Comparison of ENCODE assay signal across 8 cellular contexts in the genomic region with DNA sequence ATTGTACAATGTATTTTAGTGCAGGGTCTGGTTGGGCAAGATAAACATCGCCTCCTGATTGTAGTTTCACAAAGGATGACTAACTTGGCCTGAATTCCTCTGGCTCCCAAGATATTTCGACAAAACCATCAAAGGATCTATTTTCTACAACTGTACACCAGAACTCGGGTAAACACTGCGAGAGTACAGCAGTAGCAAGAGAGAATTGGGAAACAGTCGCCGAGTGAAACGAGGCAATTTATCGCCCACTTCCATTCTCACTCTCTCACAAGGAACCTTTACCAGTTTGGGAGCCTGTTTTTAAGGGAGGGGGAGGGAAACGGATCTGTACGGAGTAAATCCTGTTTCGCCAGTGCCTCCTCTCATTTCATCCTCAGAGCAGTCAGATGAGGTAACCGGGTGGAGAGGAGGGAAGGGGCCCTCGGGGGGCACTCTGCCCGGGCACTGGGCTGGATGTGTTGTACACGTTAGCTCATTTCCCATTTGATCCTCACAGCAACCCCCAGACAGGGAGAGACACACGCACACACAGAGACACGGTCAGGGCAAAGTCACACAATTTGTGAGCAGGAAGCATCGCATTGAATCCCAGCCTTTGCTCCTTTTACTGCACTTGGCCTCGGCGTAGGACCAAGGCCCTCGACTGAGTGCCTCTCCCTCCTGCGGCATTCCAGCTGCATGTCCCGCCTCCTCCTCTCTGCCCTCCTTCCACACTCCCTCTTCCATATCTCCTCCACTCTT.
DNase-seq lines count a peak whose midpoint lies in the region; ATAC-seq and TF ChIP-seq lines count a peak whose summit lies in the region.

No MANE protein-coding gene starts in this region.

- no peaks in the 10 kb centered on the region for H3K36me3 ChIP-seq in mucosa of descending colon (ENCODE audit: low read depth)

- peak; percentile 75 for DNase-seq in AG20443 (ENCODE audit: low spot score)
- peak; percentile 41 for DNase-seq in NOMO-1 treated with DMSO at 0.1 percent for 48 hours (lab: John Stamatoyannopoulos, UW; ENCODE audit: unreplicated experiment)
- peak; percentile 70 for DNase-seq in dermis blood vessel endothelial cell
- DNase-seq in mucosa of descending colon = peak; percentile 80 to 83 (median 82)
- DNase-seq in activated T-cell treated with anti-CD3 and anti-CD28 coated beads, Interleukin-2, amount 50 U/mL, for 1 hour = no peak
- DNase-seq in HT-29 (ENCODE audit: low spot score) = no peak
- no peak for DNase-seq in DMS 273 (lab: John Stamatoyannopoulos, UW; ENCODE audit: unreplicated experiment)

- ATAC-seq in mucosa of descending colon (peak; percentile 94), GM19455 (IDR thresholded peaks at IDR 0.05; ENCODE audit: unreplicated experiment) (no peak)

- H3K4me3 ChIP-seq in mucosa of descending colon = no peak overlapping the region

- TF ChIP-seq CTCF in mucosa of descending colon (IDR thresholded peaks at IDR 0.05) = no peak

- H3K4me1 ChIP-seq in mucosa of descending colon (ENCODE audit: low read depth) = peaks cover 25% of the 10 kb centered on the region

- intact Hi-C loops in mucosa of descending colon (cut with DNase I, micrococcal nuclease) = loop anchor here in 1 of 2 donors (10.0 kb wide), 1 partner anchor 107 kb away; no protein-coding TSS in a partner anchor

- H3K9me3 ChIP-seq in mucosa of descending colon = no peaks in the 10 kb centered on the region

Comparison
In these comparisons a context has a peak if more than half of its experiments do, and no peak if none do; other contexts are left out.
1. DNase-seq: peak in AG20443 (single experiment), NOMO-1 treated with DMSO at 0.1 percent for 48 hours (single experiment), dermis blood vessel endothelial cell (single experiment) and mucosa of descending colon (3 of 3); none in activated T-cell treated with anti-CD3 and anti-CD28 coated beads, Interleukin-2, amount 50 U/mL, for 1 hour (single experiment), HT-29 (single experiment) and DMS 273 (single experiment).